1 cellular context compared by ENCODE assay signal in the genomic region with DNA sequence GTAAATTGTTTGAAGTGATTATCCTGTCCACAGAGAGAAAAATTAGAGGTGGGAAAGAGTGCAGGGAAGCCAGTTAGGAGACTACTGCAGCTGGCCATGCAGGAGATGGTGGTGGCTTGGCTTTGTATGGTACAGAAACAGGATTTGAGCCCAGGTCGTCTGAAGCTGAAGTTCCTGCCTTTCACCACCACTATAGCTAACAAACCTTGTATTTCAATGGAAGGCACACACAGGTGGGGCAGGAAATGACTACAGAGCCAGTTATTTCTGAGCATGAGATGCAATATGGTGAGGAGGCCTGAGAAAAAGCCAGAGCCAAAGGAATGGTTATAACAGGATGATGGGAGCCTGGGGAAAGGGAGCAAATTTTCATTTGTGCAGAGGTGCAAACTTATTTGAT.
TF ChIP-seq lines count a peak whose summit lies in the region.

No MANE protein-coding gene starts in this region.

TF ChIP-seq in GM12878, 131 proteins besides CTCF, POLR2A, EP300 and RAD21 (continued from another document):
- TF ChIP-seq, protein P1, sequence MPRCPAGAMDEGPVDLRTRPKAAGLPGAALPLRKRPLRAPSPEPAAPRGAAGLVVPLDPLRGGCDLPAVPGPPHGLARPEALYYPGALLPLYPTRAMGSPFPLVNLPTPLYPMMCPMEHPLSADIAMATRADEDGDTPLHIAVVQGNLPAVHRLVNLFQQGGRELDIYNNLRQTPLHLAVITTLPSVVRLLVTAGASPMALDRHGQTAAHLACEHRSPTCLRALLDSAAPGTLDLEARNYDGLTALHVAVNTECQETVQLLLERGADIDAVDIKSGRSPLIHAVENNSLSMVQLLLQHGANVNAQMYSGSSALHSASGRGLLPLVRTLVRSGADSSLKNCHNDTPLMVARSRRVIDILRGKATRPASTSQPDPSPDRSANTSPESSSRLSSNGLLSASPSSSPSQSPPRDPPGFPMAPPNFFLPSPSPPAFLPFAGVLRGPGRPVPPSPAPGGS (IDR thresholded peaks at IDR 0.05; ENCODE audit: borderline replicate concordance, insufficient read depth, low read depth, low read length, poor library complexity, severe bottlenecking) = no peak
- no peak for TF ChIP-seq SUPT20H (IDR thresholded peaks at IDR 0.05; ENCODE audit: borderline replicate concordance, control insufficient read depth, low read depth, low read length)
- TF ChIP-seq SP1 (IDR thresholded peaks at IDR 0.05; ENCODE audit: low read depth, low read length) = no peak
- TF ChIP-seq, protein P2, sequence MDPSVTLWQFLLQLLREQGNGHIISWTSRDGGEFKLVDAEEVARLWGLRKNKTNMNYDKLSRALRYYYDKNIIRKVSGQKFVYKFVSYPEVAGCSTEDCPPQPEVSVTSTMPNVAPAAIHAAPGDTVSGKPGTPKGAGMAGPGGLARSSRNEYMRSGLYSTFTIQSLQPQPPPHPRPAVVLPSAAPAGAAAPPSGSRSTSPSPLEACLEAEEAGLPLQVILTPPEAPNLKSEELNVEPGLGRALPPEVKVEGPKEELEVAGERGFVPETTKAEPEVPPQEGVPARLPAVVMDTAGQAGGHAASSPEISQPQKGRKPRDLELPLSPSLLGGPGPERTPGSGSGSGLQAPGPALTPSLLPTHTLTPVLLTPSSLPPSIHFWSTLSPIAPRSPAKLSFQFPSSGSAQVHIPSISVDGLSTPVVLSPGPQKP (IDR thresholded peaks at IDR 0.05; ENCODE audit: low read depth, low read length) = no peak
- no peak for TF ChIP-seq EZH2 (IDR thresholded peaks at IDR 0.05; ENCODE audit: borderline replicate concordance, control insufficient read depth, low read depth, low read length)
- TF ChIP-seq RUNX3 (IDR thresholded peaks at IDR 0.05; ENCODE audit: low read length) = no peak
- TF ChIP-seq, protein P3, sequence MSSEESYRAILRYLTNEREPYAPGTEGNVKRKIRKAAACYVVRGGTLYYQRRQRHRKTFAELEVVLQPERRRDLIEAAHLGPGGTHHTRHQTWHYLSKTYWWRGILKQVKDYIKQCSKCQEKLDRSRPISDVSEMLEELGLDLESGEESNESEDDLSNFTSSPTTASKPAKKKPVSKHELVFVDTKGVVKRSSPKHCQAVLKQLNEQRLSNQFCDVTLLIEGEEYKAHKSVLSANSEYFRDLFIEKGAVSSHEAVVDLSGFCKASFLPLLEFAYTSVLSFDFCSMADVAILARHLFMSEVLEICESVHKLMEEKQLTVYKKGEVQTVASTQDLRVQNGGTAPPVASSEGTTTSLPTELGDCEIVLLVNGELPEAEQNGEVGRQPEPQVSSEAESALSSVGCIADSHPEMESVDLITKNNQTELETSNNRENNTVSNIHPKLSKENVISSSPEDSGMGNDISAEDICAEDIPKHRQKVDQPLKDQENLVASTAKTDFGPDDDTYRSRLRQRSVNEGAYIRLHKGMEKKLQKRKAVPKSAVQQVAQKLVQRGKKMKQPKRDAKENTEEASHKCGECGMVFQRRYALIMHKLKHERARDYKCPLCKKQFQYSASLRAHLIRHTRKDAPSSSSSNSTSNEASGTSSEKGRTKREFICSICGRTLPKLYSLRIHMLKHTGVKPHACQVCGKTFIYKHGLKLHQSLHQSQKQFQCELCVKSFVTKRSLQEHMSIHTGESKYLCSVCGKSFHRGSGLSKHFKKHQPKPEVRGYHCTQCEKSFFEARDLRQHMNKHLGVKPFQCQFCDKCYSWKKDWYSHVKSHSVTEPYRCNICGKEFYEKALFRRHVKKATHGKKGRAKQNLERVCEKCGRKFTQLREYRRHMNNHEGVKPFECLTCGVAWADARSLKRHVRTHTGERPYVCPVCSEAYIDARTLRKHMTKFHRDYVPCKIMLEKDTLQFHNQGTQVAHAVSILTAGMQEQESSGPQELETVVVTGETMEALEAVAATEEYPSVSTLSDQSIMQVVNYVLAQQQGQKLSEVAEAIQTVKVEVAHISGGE (CRISPR knock-in tag; IDR thresholded peaks at IDR 0.05) = no peak
- no peak for TF ChIP-seq MTA2 (IDR thresholded peaks at IDR 0.05; ENCODE audit: low read depth)
- no peak for TF ChIP-seq KLF5 (IDR thresholded peaks at IDR 0.05; ENCODE audit: partially characterized antibody)
- no peak for TF ChIP-seq TCF12 (IDR thresholded peaks at IDR 0.05; ENCODE audit: low read depth, low read length)
